ENCODE assay signal across 30 cellular contexts in the genomic region with DNA sequence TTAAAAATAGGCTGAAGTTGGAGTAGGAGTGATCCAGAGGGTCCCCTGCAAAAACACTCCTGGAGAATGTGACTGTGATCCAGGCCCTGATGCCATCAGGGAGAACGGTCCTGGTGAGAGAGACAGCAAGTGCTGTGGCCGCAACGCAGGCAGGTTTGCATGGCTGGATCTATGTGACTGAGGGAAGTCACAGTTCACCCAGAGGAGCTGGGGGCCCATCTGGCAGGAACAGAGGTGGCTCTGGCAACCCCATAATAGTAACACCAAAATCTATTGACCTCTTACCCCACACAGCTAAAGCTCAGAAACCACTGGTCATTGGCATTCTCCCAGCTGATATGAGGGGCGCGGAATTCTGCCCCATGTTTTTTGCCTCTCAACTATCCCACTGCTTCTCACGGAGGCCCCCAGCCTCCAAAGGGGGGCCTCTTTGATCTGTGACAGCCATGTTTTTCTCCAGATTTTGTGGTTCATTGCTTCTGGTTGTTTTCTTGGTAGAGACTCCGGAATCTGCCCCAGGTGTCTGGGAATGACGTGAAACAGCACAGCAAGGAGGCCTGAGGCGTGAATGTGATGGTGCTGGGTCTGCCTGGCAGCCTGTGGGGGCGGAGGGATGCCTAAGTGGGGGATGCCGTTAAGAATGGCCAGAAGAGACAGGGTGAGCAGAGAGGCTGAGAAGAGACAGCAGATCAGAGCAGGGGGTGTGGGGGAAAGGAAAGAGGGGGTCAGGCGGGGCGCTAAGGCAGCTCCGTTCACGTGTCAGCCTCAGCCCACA. TPM values are rescaled to one million over a fixed set of nuclear protein-coding genes. Genes with fewer than 3 reads are reported as not detected.
"Had no signal": no experiment of that assay in that cellular context is flagged by ENCODE, and none has a peak within 500 bp of the region (broad histone marks: within the 10 kb centered on the region; RNA-seq: fewer than 3 reads in every experiment).

No MANE protein-coding gene starts in this region.

- H3K4me3 Mint-ChIP-seq: activated CD8-positive, alpha-beta T cell treated with anti-CD3 and anti-CD28 coated beads, Interleukin-2, amount 10 ng/mL, durations not matched to agents 7 days and 5 days; activated naive CD4-positive, alpha-beta T cell treated with anti-CD3 and anti-CD28 coated beads, Interleukin-2, amount 50 U/mL, for 24 hours; central memory CD8-positive, alpha-beta T cell; effector memory CD8-positive, alpha-beta T cell; natural killer cell; stimulated activated naive CD8-positive, alpha-beta T cell treated with anti-CD3 and anti-CD28 coated beads, Interleukin-15, Interleukin-2, amounts not matched to agents 100 ng/mL and 50 ng/mL, for 24 hours had no signal

- DNase-seq: activated CD4-positive, alpha-beta T cell treated with anti-CD3 and anti-CD28 coated beads, Interleukin-2, amount 50 U/mL, for 1 hour; activated CD4-positive, CD25-positive, alpha-beta regulatory T cell treated with anti-CD3 and anti-CD28 coated beads, Interleukin-2, amount 50 U/mL, for 72 hours; activated CD8-positive, alpha-beta T cell treated with anti-CD3 and anti-CD28 coated beads, Interleukin-2, amount 10 ng/mL, durations not matched to agents 7 days and 5 days; activated gamma-delta T cell treated with Interleukin-2 at 50 U/mL for 16 hours; activated T-cell treated with anti-CD3 and anti-CD28 coated beads, Interleukin-2, amount 50 U/mL, for 1 hour; aorta; brain microvascular endothelial cell; effector memory CD8-positive, alpha-beta T cell; esophagus squamous epithelium; gastrocnemius medialis; kidney; left lung; midbrain; natural killer cell; SK-N-SH; stimulated activated CD4-positive, alpha-beta T cell treated with anti-CD3 and anti-CD28 coated beads, Interleukin-1b, Interleukin-23, amount 100 ng/mL, for 48 hours; substantia nigra; thyroid gland had no signal

- ATAC-seq: activated CD8-positive, alpha-beta T cell treated with anti-CD3 and anti-CD28 coated beads, Interleukin-2, amount 10 ng/mL, durations not matched to agents 7 days and 5 days; effector memory CD8-positive, alpha-beta T cell; gastrocnemius medialis; left lung; natural killer cell; right lobe of liver had no signal

- H3K4me3 ChIP-seq: esophagus squamous epithelium, gastrocnemius medialis, left lung, right lobe of liver, skin epidermis, thyroid gland had no signal

- H3K9me3 Mint-ChIP-seq: activated naive CD4-positive, alpha-beta T cell treated with anti-CD3 and anti-CD28 coated beads, Interleukin-2, amount 50 U/mL, for 24 hours; central memory CD8-positive, alpha-beta T cell; effector memory CD8-positive, alpha-beta T cell; natural killer cell; stimulated activated naive CD8-positive, alpha-beta T cell treated with anti-CD3 and anti-CD28 coated beads, Interleukin-15, Interleukin-2, amounts not matched to agents 100 ng/mL and 50 ng/mL, for 24 hours had no signal

- H3K4me1 ChIP-seq: esophagus squamous epithelium, left lung, right lobe of liver, thyroid gland had no signal

- H3K27ac Mint-ChIP-seq: activated CD8-positive, alpha-beta T cell treated with anti-CD3 and anti-CD28 coated beads, Interleukin-2, amount 10 ng/mL, durations not matched to agents 7 days and 5 days; activated naive CD4-positive, alpha-beta T cell treated with anti-CD3 and anti-CD28 coated beads, Interleukin-2, amount 50 U/mL, for 24 hours; natural killer cell; progenitor cell of endocrine pancreas; stimulated activated naive CD8-positive, alpha-beta T cell treated with anti-CD3 and anti-CD28 coated beads, Interleukin-15, Interleukin-2, amounts not matched to agents 100 ng/mL and 50 ng/mL, for 24 hours had no signal

- H3K9me3 ChIP-seq: esophagus squamous epithelium, gastrocnemius medialis, left lung, right lobe of liver, SK-N-SH, thyroid gland had no signal

- H3K36me3 Mint-ChIP-seq: natural killer cell had no signal

- H3K27me3 ChIP-seq: brain microvascular endothelial cell, esophagus squamous epithelium, gastrocnemius medialis, left lung, right lobe of liver, thyroid gland had no signal

- H3K36me3 ChIP-seq: brain microvascular endothelial cell had no signal

- H3K27ac ChIP-seq: brain microvascular endothelial cell, esophagus squamous epithelium, gastrocnemius medialis, left lung, right lobe of liver, skin epidermis, thyroid gland, VCaP had no signal

- H3K4me2 ChIP-seq: SK-N-SH had no signal

- H3K27me3 Mint-ChIP-seq: activated naive CD4-positive, alpha-beta T cell treated with anti-CD3 and anti-CD28 coated beads, Interleukin-2, amount 50 U/mL, for 24 hours; central memory CD8-positive, alpha-beta T cell; effector memory CD8-positive, alpha-beta T cell; progenitor cell of endocrine pancreas; stimulated activated naive CD8-positive, alpha-beta T cell treated with anti-CD3 and anti-CD28 coated beads, Interleukin-15, Interleukin-2, amounts not matched to agents 100 ng/mL and 50 ng/mL, for 24 hours had no signal

- H3K4me1 Mint-ChIP-seq: activated naive CD4-positive, alpha-beta T cell treated with anti-CD3 and anti-CD28 coated beads, Interleukin-2, amount 50 U/mL, for 24 hours; central memory CD8-positive, alpha-beta T cell; natural killer cell had no signal

- H3K9ac ChIP-seq: SK-N-SH had no signal

RNA-seq across cellular contexts. Expression of a gene that starts 24.5 kb away (rescaled TPM):
- total RNA-seq: activated CD8-positive, alpha-beta T cell treated with anti-CD3 and anti-CD28 coated beads, Interleukin-2, amount 10 ng/mL, durations not matched to agents 7 days and 5 days; dermis microvascular lymphatic vessel endothelial cell; esophagus squamous epithelium; gastrocnemius medialis; kidney; lung microvascular endothelial cell; natural killer cell; progenitor cell of endocrine pancreas; right lobe of liver; T-helper 2 cell treated with Interferon-gamma antibody and Interleukin-4, amounts not matched to agents 100 ng/mL and 5 ng/mL, for 36 hours; thyroid gland; ureter had no signal
- polyA plus RNA-seq: SK-N-SH had no signal

RNA-seq across cellular contexts. Expression of a gene that starts 43.8 kb away (rescaled TPM):
- total RNA-seq: activated CD8-positive, alpha-beta T cell treated with anti-CD3 and anti-CD28 coated beads, Interleukin-2, amount 10 ng/mL, durations not matched to agents 7 days and 5 days; dermis microvascular lymphatic vessel endothelial cell; esophagus squamous epithelium; gastrocnemius medialis; kidney; left lung; lung microvascular endothelial cell; natural killer cell; osteoblast; progenitor cell of endocrine pancreas; right lobe of liver; T-helper 2 cell treated with Interferon-gamma antibody and Interleukin-4, amounts not matched to agents 100 ng/mL and 5 ng/mL, for 36 hours; thyroid gland had no signal
- polyA plus RNA-seq: SK-N-SH had no signal
